Comparison of ENCODE assay signal across 14 cellular contexts in the genomic region with DNA sequence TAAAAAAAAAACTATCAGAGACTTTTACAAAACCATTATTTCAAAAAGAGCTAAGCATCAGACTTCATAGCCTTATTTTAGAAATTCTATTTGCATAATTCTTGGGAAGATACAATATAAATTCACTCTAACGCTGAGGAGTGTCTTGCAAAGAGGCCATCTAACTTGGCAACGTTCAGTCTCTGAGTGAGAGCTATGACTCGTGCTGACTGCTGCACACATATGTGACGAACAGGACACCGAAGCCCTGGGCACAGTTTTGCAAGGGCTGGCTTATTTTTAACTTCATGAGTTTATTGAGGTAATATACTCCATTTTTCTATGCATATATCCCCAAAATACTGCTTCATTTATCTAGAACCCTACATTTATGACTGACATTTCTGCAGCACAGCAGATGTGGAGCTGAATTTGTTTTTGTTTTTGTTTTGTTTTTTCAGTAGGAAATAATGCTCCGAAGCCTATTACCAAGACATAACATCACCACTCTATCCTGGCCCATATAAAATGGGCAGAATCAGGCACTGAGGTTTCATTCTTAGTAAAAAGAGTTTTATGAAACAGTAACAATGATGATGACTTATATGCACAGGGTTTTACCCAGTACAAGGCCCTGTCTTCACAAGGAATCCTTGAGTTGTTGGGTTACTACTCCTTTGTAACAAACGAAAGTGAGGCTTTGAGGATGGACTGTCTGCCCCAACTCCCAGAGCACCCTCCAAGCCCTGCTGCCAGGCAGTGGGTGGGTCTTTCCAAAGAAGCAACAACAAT.
DNase-seq lines count a peak whose midpoint lies in the region; ATAC-seq lines count a peak whose summit lies in the region.
"Had no signal": no experiment of that assay in that cellular context is flagged by ENCODE, and none has a peak within 500 bp of the region (broad histone marks: within the 10 kb centered on the region; RNA-seq: fewer than 3 reads in every experiment).

No MANE protein-coding gene starts in this region.

- ATAC-seq in GM21360 (IDR thresholded peaks at IDR 0.05; ENCODE audit: unreplicated experiment) = no peak
- ATAC-seq: activated CD4-positive, CD25-positive, alpha-beta regulatory T cell treated with anti-CD3 and anti-CD28 coated beads, Interleukin-2, amount 50 U/mL, for 24 hours; body of pancreas; psoas muscle; stimulated activated memory B cell treated with anti-CD40 and anti-IgM and Interleukin-4, amounts not matched to agents 10 μg/mL and 1 μg/mL and 100 μg/mL, for 72 hours had no signal

- H3K27me3 ChIP-seq in mucosa of rectum (ENCODE audit: control insufficient read depth in 2 of 2, insufficient read depth in 2 of 2, low read length in 2 of 2) = no peaks in the 10 kb centered on the region
- H3K27me3 ChIP-seq: BLaER1, body of pancreas, esophagus muscularis mucosa had no signal

- H3K36me3 ChIP-seq in mucosa of rectum (ENCODE audit: control insufficient read depth in 2 of 2, insufficient read depth in 2 of 2, low read length in 2 of 2) = no peaks in the 10 kb centered on the region
- H3K36me3 ChIP-seq: BLaER1, esophagus muscularis mucosa had no signal

- peak overlapping the region; percentile 95 to 97 for H3K27ac ChIP-seq in mucosa of rectum (ENCODE audit: low read depth in 2 of 2, low read length in 2 of 2)
- H3K27ac ChIP-seq: BLaER1, esophagus muscularis mucosa, psoas muscle had no signal

- H3K9ac ChIP-seq in mucosa of rectum (ENCODE audit: low read depth in 1 of 2, low read length in 2 of 2) = peak overlapping the region in 1 of 2 donors; percentile 39
- H3K9ac ChIP-seq: BLaER1 had no signal

- DNase-seq in DMS53 (lab: John Stamatoyannopoulos, UW) (peak; percentile 70), M059J (ENCODE audit: low read depth) (peak; percentile 8), cerebellar cortex (ENCODE audit: low spot score) (peak; percentile 24), cerebellar nuclear complex (lab: John Stamatoyannopoulos, UW) (no peak)
- DNase-seq in stimulated activated CD4-positive, alpha-beta T cell treated with anti-CD3 and anti-CD28 coated beads, Interleukin-15, amount 100 ng/mL, for 24 hours = no peak
- DNase-seq in activated CD4-positive, alpha-beta T cell treated with anti-CD3 and anti-CD28 coated beads for 48 hours = no peak
- DNase-seq: psoas muscle had no signal

- peak overlapping the region; percentile 64 to 67 for H3K4me3 ChIP-seq in mucosa of rectum (ENCODE audit: low read length in 2 of 2)
- H3K4me3 ChIP-seq: BLaER1, body of pancreas, esophagus muscularis mucosa, psoas muscle had no signal

- no peaks in the 10 kb centered on the region for H3K9me3 ChIP-seq in mucosa of rectum (ENCODE audit: control insufficient read depth in 2 of 2, low read length in 2 of 2)
- H3K9me3 ChIP-seq: BLaER1, body of pancreas, esophagus muscularis mucosa had no signal

- peaks cover 8 to 28% of the 10 kb centered on the region in 2 donors for H3K4me1 ChIP-seq in mucosa of rectum (ENCODE audit: control insufficient read depth in 2 of 2, insufficient read depth in 2 of 2, low read length in 2 of 2)
- H3K4me1 ChIP-seq: BLaER1 had no signal

Comparison
In these comparisons a context has a peak if more than half of its experiments do, and no peak if none do; other contexts are left out.
1. DNase-seq: peak in DMS53 (single experiment), M059J (single experiment) and cerebellar cortex (single experiment); none in stimulated activated CD4-positive, alpha-beta T cell treated with anti-CD3 and anti-CD28 coated beads, Interleukin-15, amount 100 ng/mL, for 24 hours (single experiment), activated CD4-positive, alpha-beta T cell treated with anti-CD3 and anti-CD28 coated beads for 48 hours (single experiment) and cerebellar nuclear complex (0 of 2).